ENCODE assay signal across 16 cellular contexts in genomic region chr17:16212793-16213192, GRCh38. TPM values are rescaled to one million over a fixed set of nuclear protein-coding genes. Genes with fewer than 3 reads are reported as not detected.
DNase-seq lines count a peak whose midpoint lies in the region; ATAC-seq and TF ChIP-seq lines count a peak whose summit lies in the region.
"Had no signal": no experiment of that assay in that cellular context is flagged by ENCODE, and none has a peak within 500 bp of the region (broad histone marks: within the 10 kb centered on the region; RNA-seq: fewer than 3 reads in every experiment).

No MANE protein-coding gene starts in this region.

- WGBS in adrenal gland, 4 donors = 84 to 91% (median 89%) methylated on average over 6 of the region's 6 CpGs

- ATAC-seq in activated CD4-positive, alpha-beta T cell treated with anti-CD3 and anti-CD28 coated beads for 36 hours = no peak
- ATAC-seq in natural killer cell treated with Interleukin-12 subunit alpha and Interleukin-12 subunit beta and Interleukin-15 and Interleukin-18, amount 100 ng/mL, for 72 hours = no peak
- ATAC-seq: body of pancreas, left colon had no signal

- H3K9me3 ChIP-seq in Karpas-422 (ENCODE audit: low read length) = no peaks in the 10 kb centered on the region
- no peaks in the 10 kb centered on the region for H3K9me3 ChIP-seq in adipocyte (ENCODE audit: control insufficient read depth, low read length)
- no peaks in the 10 kb centered on the region for H3K9me3 ChIP-seq in adrenal gland (replicated peaks in 1 of 3)
- H3K9me3 ChIP-seq: body of pancreas had no signal

- H3K4me3 ChIP-seq in Karpas-422 (ENCODE audit: low read length) = no peak overlapping the region
- H3K4me3 ChIP-seq in adipocyte (ENCODE audit: low read length) = peak overlapping the region; percentile 23
- H3K4me3 ChIP-seq in adrenal gland = no peak overlapping the region
- H3K4me3 ChIP-seq: body of pancreas had no signal

- TF ChIP-seq CTCF in adrenal gland (IDR thresholded peaks at IDR 0.05) = no peak

- H3K4me1 ChIP-seq in Karpas-422 (ENCODE audit: low read length) (peaks cover 26% of the 10 kb centered on the region), adipocyte (ENCODE audit: control insufficient read depth, insufficient read depth, low read length) (peaks cover 38% of the 10 kb centered on the region), adrenal gland (replicated peaks in 1 of 2) (peaks cover 18 to 43% of the 10 kb centered on the region in 2 donors)

- H3K27me3 ChIP-seq in Karpas-422 (ENCODE audit: low read length) (no peaks in the 10 kb centered on the region), adipocyte (replicated peaks; ENCODE audit: control insufficient read depth, insufficient read depth, low read length) (no peaks in the 10 kb centered on the region), adrenal gland (no peaks in the 10 kb centered on the region)
- H3K27me3 ChIP-seq: body of pancreas had no signal

- H3K36me3 ChIP-seq in Karpas-422 (ENCODE audit: insufficient read depth, low read length) (no peaks in the 10 kb centered on the region), adipocyte (ENCODE audit: control insufficient read depth, insufficient read depth, low read length, severe bottlenecking) (no peaks in the 10 kb centered on the region), adrenal gland (replicated peaks in 1 of 2) (no peaks in the 10 kb centered on the region)

- no peak overlapping the region for H2AFZ ChIP-seq in Karpas-422 (ENCODE audit: low read length)

- peaks cover 3% of the 10 kb centered on the region for H3K36me3 Mint-ChIP-seq in activated CD4-positive, alpha-beta T cell treated with anti-CD3 and anti-CD28 coated beads for 36 hours (ENCODE audit: low read depth)
- H3K36me3 Mint-ChIP-seq in natural killer cell treated with Interleukin-12 subunit alpha and Interleukin-12 subunit beta and Interleukin-15 and Interleukin-18, amount 100 ng/mL, for 72 hours = no peaks in the 10 kb centered on the region

- H3K27ac ChIP-seq in Karpas-422 (ENCODE audit: low read length) (no peak overlapping the region), adrenal gland (no peak overlapping the region)

- H3K27ac Mint-ChIP-seq in activated CD4-positive, alpha-beta T cell treated with anti-CD3 and anti-CD28 coated beads for 36 hours = no peak overlapping the region
- peak overlapping the region in 1 of 2 donors; percentile 71 for H3K27ac Mint-ChIP-seq in natural killer cell treated with Interleukin-12 subunit alpha and Interleukin-12 subunit beta and Interleukin-15 and Interleukin-18, amount 100 ng/mL, for 72 hours

- POLR2A ChIA-PET in activated CD4-positive, alpha-beta T cell treated with anti-CD3 and anti-CD28 coated beads for 36 hours (lab: Charles Lee) = no interaction called here

- H3K9ac ChIP-seq in Karpas-422 (ENCODE audit: low read length) (no peak overlapping the region), adipocyte (ENCODE audit: low read length) (no peak overlapping the region)

- H3K79me2 ChIP-seq in Karpas-422 (ENCODE audit: low read length) = peaks cover 93% of the 10 kb centered on the region

- no peaks in the 10 kb centered on the region for H3K9me2 ChIP-seq in Karpas-422 (replicated peaks; ENCODE audit: insufficient read depth, low read length)

- peaks cover 14% of the 10 kb centered on the region for H4K20me1 ChIP-seq in Karpas-422 (ENCODE audit: insufficient read depth, low read depth, low read length)

- intact Hi-C loops in activated CD4-positive, alpha-beta T cell treated with anti-CD3 and anti-CD28 coated beads for 36 hours (cut with DNase I, micrococcal nuclease) = no loop called here
- intact Hi-C loops in adrenal gland (cut with DNase I) = no loop called here

- H3K27me3 Mint-ChIP-seq in activated CD4-positive, alpha-beta T cell treated with anti-CD3 and anti-CD28 coated beads for 36 hours = no peaks in the 10 kb centered on the region
- H3K27me3 Mint-ChIP-seq in natural killer cell treated with Interleukin-12 subunit alpha and Interleukin-12 subunit beta and Interleukin-15 and Interleukin-18, amount 100 ng/mL, for 72 hours = no peaks in the 10 kb centered on the region

- TF ChIP-seq POLR2A in adrenal gland (IDR thresholded peaks at IDR 0.05) = no peak

- DNase-seq in activated CD4-positive, alpha-beta T cell treated with anti-CD3 and anti-CD28 coated beads for 36 hours = no peak
- DNase-seq in activated CD4-positive, alpha-beta T cell treated with anti-CD3 and anti-CD28 coated beads, Interleukin-2, amount 50 U/mL, for 48 hours = no peak
- no peak for DNase-seq in Karpas-422
- DNase-seq in adipocyte (ENCODE audit: low read depth) = no peak
- DNase-seq in natural killer cell treated with Interleukin-12 subunit alpha and Interleukin-12 subunit beta and Interleukin-15 and Interleukin-18, amount 100 ng/mL, for 72 hours (ENCODE audit: low spot score) = no peak
- no peak for DNase-seq in adrenal gland
- no peak for DNase-seq in stimulated activated naive CD4-positive, alpha-beta T cell (lab: John Stamatoyannopoulos, UW)
- DNase-seq in Ammon's horn (ENCODE audit: low spot score) = no peak
- DNase-seq: activated CD4-positive, alpha-beta T cell treated with anti-CD3 and anti-CD28 coated beads for 4 hours; body of pancreas; effector CD4-positive, alpha-beta T cell; GDM1; left colon; NCI-H187; NCI-H510A treated with DMSO at 0.1 percent for 48 hours; RPMI8226 had no signal

- H3K9me3 Mint-ChIP-seq in activated CD4-positive, alpha-beta T cell treated with anti-CD3 and anti-CD28 coated beads for 36 hours (ENCODE audit: low read depth) = no peaks in the 10 kb centered on the region
- H3K9me3 Mint-ChIP-seq in natural killer cell treated with Interleukin-12 subunit alpha and Interleukin-12 subunit beta and Interleukin-15 and Interleukin-18, amount 100 ng/mL, for 72 hours = no peaks in the 10 kb centered on the region

- peak overlapping the region; percentile 93 for H3K4me3 Mint-ChIP-seq in activated CD4-positive, alpha-beta T cell treated with anti-CD3 and anti-CD28 coated beads for 36 hours
- peak overlapping the region; percentile 15 for H3K4me3 Mint-ChIP-seq in natural killer cell treated with Interleukin-12 subunit alpha and Interleukin-12 subunit beta and Interleukin-15 and Interleukin-18, amount 100 ng/mL, for 72 hours

- H3K4me2 ChIP-seq in Karpas-422 (ENCODE audit: low read depth, low read length, poor library complexity, severe bottlenecking) = peak overlapping the region; percentile 94

- CTCF ChIA-PET in activated CD4-positive, alpha-beta T cell treated with anti-CD3 and anti-CD28 coated beads for 36 hours (lab: Charles Lee) = interaction anchor here (1.4 kb wide), 1 partner anchor 11 kb away, joined by 5 read pairs; no protein-coding TSS in a partner anchor

- peaks cover 41% of the 10 kb centered on the region for H3K4me1 Mint-ChIP-seq in activated CD4-positive, alpha-beta T cell treated with anti-CD3 and anti-CD28 coated beads for 36 hours
- H3K4me1 Mint-ChIP-seq in natural killer cell treated with Interleukin-12 subunit alpha and Interleukin-12 subunit beta and Interleukin-15 and Interleukin-18, amount 100 ng/mL, for 72 hours (ENCODE audit: low read depth in 2 of 2) = peaks cover 24 to 26% of the 10 kb centered on the region in 2 donors

RNA-seq across cellular contexts. Expression of gene NCOR1, which starts 2.5 kb away (rescaled TPM):
- 100 to 1,000 TPM; 110 to 155 TPM for total RNA-seq in activated CD4-positive, alpha-beta T cell treated with anti-CD3 and anti-CD28 coated beads for 36 hours
- total RNA-seq in Karpas-422 (2014; rRNA removed; shearing (Covaris generic); ENCODE audit: low replicate concordance) = 95.2 and 127 TPM in 2 replicates
- 100 to 1,000 TPM; 146 to 193 TPM for total RNA-seq in natural killer cell treated with Interleukin-12 subunit alpha and Interleukin-12 subunit beta and Interleukin-15 and Interleukin-18, amount 100 ng/mL, for 72 hours
- 100 to 1,000 TPM in 3 of 8 donors, 10 to 100 TPM in 5; 76.4 to 172 (median 97.6) TPM for total RNA-seq in adrenal gland
- polyA plus RNA-seq in adrenal gland = 100 to 1,000 TPM in 1 of 3 donors, 10 to 100 TPM in 2; 66.2 to 135 (median 91.1) TPM

RNA-seq across cellular contexts. Expression of gene PIGL, which starts 4.2 kb away (rescaled TPM):
- 10 to 100 TPM; 33.4 to 33.6 TPM for total RNA-seq in activated CD4-positive, alpha-beta T cell treated with anti-CD3 and anti-CD28 coated beads for 36 hours
- 43.4 and 48.2 TPM in 2 replicates for total RNA-seq in Karpas-422 (2014; rRNA removed; shearing (Covaris generic); ENCODE audit: low replicate concordance)
- total RNA-seq in natural killer cell treated with Interleukin-12 subunit alpha and Interleukin-12 subunit beta and Interleukin-15 and Interleukin-18, amount 100 ng/mL, for 72 hours = 10 to 100 TPM; 26.4 to 67.4 TPM
- 100 to 1,000 TPM in 1 of 8 donors, 10 to 100 TPM in 7; 10.3 to 102 (median 28.2) TPM for total RNA-seq in adrenal gland
- polyA plus RNA-seq in adrenal gland = 10 to 100 TPM; 12.0 to 58.8 (median 48.5) TPM
